Comparison of ENCODE assay signal across 8 cellular contexts in the genomic region with DNA sequence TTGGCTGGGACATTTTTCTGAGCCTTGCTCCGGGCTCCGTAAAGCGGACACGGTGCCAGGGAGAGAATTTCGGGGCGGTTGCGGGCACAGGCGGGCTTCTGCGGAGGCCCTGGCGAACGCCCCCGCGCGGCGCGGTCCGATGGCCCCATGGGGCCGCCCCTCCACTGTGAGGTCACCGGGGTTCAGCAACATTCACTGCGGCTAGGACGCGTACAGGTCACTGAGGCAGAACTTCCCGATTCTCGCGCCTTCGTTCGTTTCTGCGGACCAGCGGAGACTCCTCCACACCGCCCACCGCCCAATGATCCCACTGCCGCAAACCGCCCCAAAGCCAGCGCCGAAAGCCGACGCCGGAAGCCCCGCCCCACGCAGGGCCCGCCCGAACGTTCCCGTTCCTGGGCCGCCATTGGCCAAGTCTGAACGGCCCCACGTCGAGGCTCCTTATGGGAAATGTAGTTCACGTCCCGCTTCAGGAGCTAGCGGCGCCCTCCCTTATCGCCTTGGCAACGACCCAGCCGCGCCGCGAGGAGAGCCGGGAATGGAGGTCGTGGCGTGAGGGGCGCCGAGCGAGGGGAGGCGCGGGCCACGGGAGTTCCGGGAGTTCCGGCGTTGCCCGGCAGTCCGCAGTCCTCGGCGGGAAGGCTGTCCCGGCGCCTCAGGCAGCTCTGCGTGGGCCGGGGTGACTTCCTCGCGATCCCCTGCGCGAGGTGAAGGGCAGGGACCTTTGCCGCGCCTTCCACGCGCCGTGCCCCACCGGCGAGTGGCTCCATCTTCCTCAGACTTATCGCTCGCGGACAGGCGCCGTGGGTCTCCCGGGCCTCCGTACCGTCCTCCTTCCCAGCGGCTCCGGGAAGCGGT. TPM values are rescaled to one million over a fixed set of nuclear protein-coding genes. Genes with fewer than 3 reads are reported as not detected.
DNase-seq lines count a peak whose midpoint lies in the region; ATAC-seq, FAIRE-seq and TF ChIP-seq lines count a peak whose summit lies in the region.

Gene ZNF584 (plus strand): TSS at position 498 of the 858 bp plus-strand sequence. CDS start 499 bp downstream, outside the sequence.

- POLR2A ChIA-PET in RWPE1 (lab: Yijun Ruan, JAX; ENCODE audit: low non-redundant PET), result interaction anchor here (0.8 kb wide), 1 partner anchor 22 kb away, joined by 3 read pairs; the partner anchor contains the start of gene RPS5

- TF ChIP-seq CTCF in RWPE1 (conservative IDR thresholded peaks at IDR 0.05; ENCODE audit: low read depth) (0 out of 2 replicates have a peak, but pooled peaks have one; percentile 9), natural killer cell (IDR thresholded peaks at IDR 0.05) (no peak)

- peak; percentile 91 for DNase-seq in ELR (ENCODE audit: low read depth)
- peak; percentile 95 for DNase-seq in H54 (ENCODE audit: insufficient read length, low spot score)
- peak; percentile 94 for DNase-seq in LoVo (ENCODE audit: low spot score)
- peak; percentile 91 for DNase-seq in RWPE1 (ENCODE audit: low spot score)
- peak; percentile 93 for DNase-seq in activated T-helper 9 cell treated with anti-CD3 and anti-CD28 coated beads, Interleukin-2, amount 50 U/mL, for 16 hours (ENCODE audit: low read depth)
- DNase-seq in fibroblast of peridontal ligament (ENCODE audit: extremely low read depth), result peak; percentile 92
- DNase-seq in natural killer cell, result peak; percentile 86
- DNase-seq in stimulated activated naive CD4-positive, alpha-beta T cell (lab: John Stamatoyannopoulos, UW), result peak; percentile 86 to 93 (median 90)

- H3K4me1 Mint-ChIP-seq in natural killer cell, result peaks cover 29 to 36% of the 10 kb centered on the region in 2 donors

- peak within 1 kb of the TSS; percentile 92 to 98 for H3K27ac Mint-ChIP-seq in natural killer cell

- CTCF ChIA-PET in RWPE1 (lab: Yijun Ruan, JAX), result interaction anchor here (0.6 to 1.2 kb wide), 4 partner anchors 21 to 67 kb away, joined by 3 to 4 read pairs (median 4); no protein-coding TSS in a partner anchor

- intact Hi-C loops in natural killer cell (cut with micrococcal nuclease), result no loop called here

- ATAC-seq in natural killer cell, result peak; percentile 96 to 99 (median 97)

- no peak for FAIRE-seq in H54 (lab: Jason Lieb, UNC)

- no peaks in the 10 kb centered on the region for H3K27me3 Mint-ChIP-seq in natural killer cell (ENCODE audit: low read depth in 2 of 2)

- H3K36me3 Mint-ChIP-seq in natural killer cell, result no peaks in the 10 kb centered on the region

- peak within 1 kb of the TSS; percentile 97 for H3K4me3 Mint-ChIP-seq in natural killer cell

- TF ChIP-seq POLR2A in H54 (IDR thresholded peaks at IDR 0.05; ENCODE audit: low read depth, low read length), result peak; percentile 98

- H3K27ac ChIP-seq in RWPE1, result peak within 1 kb of the TSS; percentile 86

- H3K9me3 Mint-ChIP-seq in natural killer cell, result no peaks in the 10 kb centered on the region

RNA-seq across cellular contexts. Expression of gene ZNF584, which starts in this region (rescaled TPM):
- 1 to 10 TPM; 1.6 to 3.9 (median 2.8) TPM for total RNA-seq in natural killer cell

Comparison
In these comparisons a context has a peak if more than half of its experiments do, and no peak if none do; other contexts are left out.
1. Peak in every context shown above with its lines: DNase-seq, ATAC-seq and H3K27ac ChIP-seq.